1 cellular context compared by ENCODE assay signal in genomic region chr6:148864132-148864531, GRCh38.
A peak's percentile ranks its signal among the peaks of the same experiment; 100 is the strongest.
TF ChIP-seq lines count a peak whose summit lies in the region.

No MANE protein-coding gene starts in this region.

TF ChIP-seq in HEK293, 187 proteins besides CTCF, POLR2A, EP300 and RAD21:
- TF ChIP-seq ZFP69B (tag by site-specific recombination; IDR thresholded peaks at IDR 0.05): 0 out of 2 replicates have a peak, but pooled peaks have one; percentile 36
- 0 out of 2 replicates have a peak, but pooled peaks have one; percentile 36 for TF ChIP-seq ZSCAN30 (tag by site-specific recombination; IDR thresholded peaks at IDR 0.05)
- TF ChIP-seq ZIC2 (tag by site-specific recombination; IDR thresholded peaks at IDR 0.05): 0 out of 2 replicates have a peak, but pooled peaks have one; percentile 6
- TF ChIP-seq KLF1 (tag by site-specific recombination; IDR thresholded peaks at IDR 0.05): peak; percentile 33; the same call in 1 of the 2 replicates
- TF ChIP-seq IKZF3 (tag by site-specific recombination; IDR thresholded peaks at IDR 0.05): peak; percentile 79
- TF ChIP-seq ZFHX2 (tag by site-specific recombination; conservative IDR thresholded peaks at IDR 0.05): peak; percentile 66
- peak; percentile 56; the same call in 1 of the 2 replicates for TF ChIP-seq ZBTB48 (tag by site-specific recombination; IDR thresholded peaks at IDR 0.05)
- peak; percentile 43; the same call in 1 of the 2 replicates for TF ChIP-seq ZNF394 (tag by site-specific recombination; IDR thresholded peaks at IDR 0.05; ENCODE audit: borderline replicate concordance)
TF ChIP-seq in HEK293: peak in this region for 8; not testable (repeated sequence) for 179.
